Comparison of ENCODE assay signal across 1 cellular context in the genomic region with DNA sequence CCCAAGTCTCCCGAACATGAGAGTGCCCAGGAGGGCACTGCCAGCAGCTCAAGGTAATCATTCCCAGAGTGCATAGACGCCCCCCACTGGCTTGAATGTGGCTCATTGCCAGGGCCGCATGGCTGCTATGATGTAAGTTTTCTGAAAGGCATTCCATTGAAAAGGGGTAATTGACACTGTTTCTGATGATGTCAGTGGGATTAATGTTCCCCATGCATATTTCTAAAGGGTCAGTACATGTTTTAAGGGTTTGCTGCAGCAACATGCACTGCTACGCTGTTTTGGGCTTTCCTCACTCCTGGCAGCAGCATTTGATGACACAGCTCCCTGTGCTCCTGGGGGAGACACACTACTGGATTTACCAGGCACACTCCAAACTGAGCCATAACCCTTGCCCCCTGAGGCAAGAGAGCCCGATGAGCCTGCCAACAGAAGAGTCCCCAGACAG.
TF ChIP-seq lines count a peak whose summit lies in the region.

No MANE protein-coding gene starts in this region.

TF ChIP-seq in A549, 52 proteins besides CTCF, POLR2A, EP300 and RAD21 (continued from another document):
- TF ChIP-seq, protein P1, sequence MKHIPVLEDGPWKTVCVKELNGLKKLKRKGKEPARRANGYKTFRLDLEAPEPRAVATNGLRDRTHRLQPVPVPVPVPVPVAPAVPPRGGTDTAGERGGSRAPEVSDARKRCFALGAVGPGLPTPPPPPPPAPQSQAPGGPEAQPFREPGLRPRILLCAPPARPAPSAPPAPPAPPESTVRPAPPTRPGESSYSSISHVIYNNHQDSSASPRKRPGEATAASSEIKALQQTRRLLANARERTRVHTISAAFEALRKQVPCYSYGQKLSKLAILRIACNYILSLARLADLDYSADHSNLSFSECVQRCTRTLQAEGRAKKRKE (CRISPR knock-in tag; IDR thresholded peaks at IDR 0.05; ENCODE audit: low read depth) = no peak
- TF ChIP-seq CHD4 (IDR thresholded peaks at IDR 0.05; ENCODE audit: borderline replicate concordance) (no peak), RCOR1 (IDR thresholded peaks at IDR 0.05; ENCODE audit: low read depth, low read length) (no peak), FOXS1 (CRISPR knock-in tag; IDR thresholded peaks at IDR 0.05) (no peak), CBX2 (IDR thresholded peaks at IDR 0.05; ENCODE audit: borderline replicate concordance, low read depth) (no peak), CBX8 (IDR thresholded peaks at IDR 0.05) (no peak), CHD2 (IDR thresholded peaks at IDR 0.05; ENCODE audit: low read length, partially characterized antibody) (no peak), RARB (CRISPR knock-in tag; IDR thresholded peaks at IDR 0.05) (no peak), CEBPB (IDR thresholded peaks at IDR 0.05) (no peak), PHF8 (IDR thresholded peaks at IDR 0.05; ENCODE audit: borderline replicate concordance, low read depth) (no peak), EHF (CRISPR knock-in tag; IDR thresholded peaks at IDR 0.05) (no peak), JUN (IDR thresholded peaks at IDR 0.05) (no peak), ZNF302 (CRISPR knock-in tag; IDR thresholded peaks at IDR 0.05) (no peak)
- TF ChIP-seq, protein P2, sequence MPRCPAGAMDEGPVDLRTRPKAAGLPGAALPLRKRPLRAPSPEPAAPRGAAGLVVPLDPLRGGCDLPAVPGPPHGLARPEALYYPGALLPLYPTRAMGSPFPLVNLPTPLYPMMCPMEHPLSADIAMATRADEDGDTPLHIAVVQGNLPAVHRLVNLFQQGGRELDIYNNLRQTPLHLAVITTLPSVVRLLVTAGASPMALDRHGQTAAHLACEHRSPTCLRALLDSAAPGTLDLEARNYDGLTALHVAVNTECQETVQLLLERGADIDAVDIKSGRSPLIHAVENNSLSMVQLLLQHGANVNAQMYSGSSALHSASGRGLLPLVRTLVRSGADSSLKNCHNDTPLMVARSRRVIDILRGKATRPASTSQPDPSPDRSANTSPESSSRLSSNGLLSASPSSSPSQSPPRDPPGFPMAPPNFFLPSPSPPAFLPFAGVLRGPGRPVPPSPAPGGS (IDR thresholded peaks at IDR 0.05) = no peak
- TF ChIP-seq, protein P3, sequence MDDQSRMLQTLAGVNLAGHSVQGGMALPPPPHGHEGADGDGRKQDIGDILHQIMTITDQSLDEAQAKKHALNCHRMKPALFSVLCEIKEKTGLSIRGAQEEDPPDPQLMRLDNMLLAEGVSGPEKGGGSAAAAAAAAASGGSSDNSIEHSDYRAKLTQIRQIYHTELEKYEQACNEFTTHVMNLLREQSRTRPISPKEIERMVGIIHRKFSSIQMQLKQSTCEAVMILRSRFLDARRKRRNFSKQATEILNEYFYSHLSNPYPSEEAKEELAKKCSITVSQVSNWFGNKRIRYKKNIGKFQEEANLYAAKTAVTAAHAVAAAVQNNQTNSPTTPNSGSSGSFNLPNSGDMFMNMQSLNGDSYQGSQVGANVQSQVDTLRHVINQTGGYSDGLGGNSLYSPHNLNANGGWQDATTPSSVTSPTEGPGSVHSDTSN (IDR thresholded peaks at IDR 0.05) = no peak
